1 cellular context compared by ENCODE assay signal in genomic region chr14:24100982-24101494, GRCh38.
TF ChIP-seq lines count a peak whose summit lies in the region.

No MANE protein-coding gene starts in this region.

TF ChIP-seq in HepG2, 621 proteins besides CTCF, POLR2A, EP300 and RAD21 (continued from another document):
- TF ChIP-seq, protein P1, sequence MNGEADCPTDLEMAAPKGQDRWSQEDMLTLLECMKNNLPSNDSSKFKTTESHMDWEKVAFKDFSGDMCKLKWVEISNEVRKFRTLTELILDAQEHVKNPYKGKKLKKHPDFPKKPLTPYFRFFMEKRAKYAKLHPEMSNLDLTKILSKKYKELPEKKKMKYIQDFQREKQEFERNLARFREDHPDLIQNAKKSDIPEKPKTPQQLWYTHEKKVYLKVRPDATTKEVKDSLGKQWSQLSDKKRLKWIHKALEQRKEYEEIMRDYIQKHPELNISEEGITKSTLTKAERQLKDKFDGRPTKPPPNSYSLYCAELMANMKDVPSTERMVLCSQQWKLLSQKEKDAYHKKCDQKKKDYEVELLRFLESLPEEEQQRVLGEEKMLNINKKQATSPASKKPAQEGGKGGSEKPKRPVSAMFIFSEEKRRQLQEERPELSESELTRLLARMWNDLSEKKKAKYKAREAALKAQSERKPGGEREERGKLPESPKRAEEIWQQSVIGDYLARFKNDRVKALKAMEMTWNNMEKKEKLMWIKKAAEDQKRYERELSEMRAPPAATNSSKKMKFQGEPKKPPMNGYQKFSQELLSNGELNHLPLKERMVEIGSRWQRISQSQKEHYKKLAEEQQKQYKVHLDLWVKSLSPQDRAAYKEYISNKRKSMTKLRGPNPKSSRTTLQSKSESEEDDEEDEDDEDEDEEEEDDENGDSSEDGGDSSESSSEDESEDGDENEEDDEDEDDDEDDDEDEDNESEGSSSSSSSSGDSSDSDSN (CRISPR knock-in tag; IDR thresholded peaks at IDR 0.05): no peak
- no peak for TF ChIP-seq ZNF704 (CRISPR knock-in tag; IDR thresholded peaks at IDR 0.05; ENCODE audit: borderline replicate concordance)
